In the genomic region with DNA sequence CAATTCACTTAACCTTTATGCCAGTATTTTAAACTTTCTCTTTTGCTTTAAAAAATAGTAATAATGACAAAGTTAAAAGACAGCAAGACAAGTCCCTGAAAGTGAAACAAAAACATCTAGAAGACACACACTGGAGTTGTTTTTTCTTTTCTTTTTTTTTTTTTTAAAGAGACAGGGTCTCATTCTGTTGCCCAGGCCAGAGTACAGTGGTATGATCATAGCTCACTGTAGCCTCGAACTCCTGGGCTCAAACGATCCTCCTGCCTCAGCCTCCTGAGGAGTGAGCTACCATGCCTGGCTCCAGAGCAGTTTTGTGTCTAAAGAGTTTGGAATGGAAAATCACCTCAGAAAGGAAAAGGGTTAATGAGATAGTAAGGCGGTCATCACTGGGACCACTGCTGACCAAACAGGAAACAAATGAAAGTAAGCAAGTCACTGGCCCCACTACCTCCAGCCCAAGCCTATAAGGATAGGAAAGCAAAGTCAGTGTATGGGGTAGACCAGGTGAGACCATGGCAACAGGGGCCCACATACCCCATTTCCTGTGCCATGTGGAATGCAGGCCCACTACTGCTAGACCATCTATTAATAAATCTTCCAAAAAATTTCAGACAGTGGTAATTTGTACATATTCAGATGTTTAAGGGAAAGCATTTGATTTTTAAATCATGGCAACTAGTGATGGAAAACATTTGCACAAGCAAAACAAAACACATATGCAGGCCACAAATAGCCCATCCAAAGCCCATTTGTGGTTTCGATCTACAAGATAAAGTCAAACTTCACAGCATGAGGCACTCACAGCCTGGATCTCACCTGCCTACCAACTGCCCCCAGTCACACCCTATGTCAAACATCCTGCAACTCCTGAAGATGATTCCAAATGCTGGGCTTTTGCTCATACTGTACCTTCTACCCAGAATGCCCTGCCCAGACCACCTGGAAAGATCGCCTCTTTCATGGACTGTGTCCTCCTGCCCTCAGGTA, we compare ENCODE assay signal across 8 cellular contexts.
DNase-seq lines count a peak whose midpoint lies in the region; ATAC-seq lines count a peak whose summit lies in the region.

No MANE protein-coding gene starts in this region.

- no peak overlapping the region for H3K9ac ChIP-seq in HUES64 (ENCODE audit: low read depth, low read length)

- no peaks in the 10 kb centered on the region for H3K27me3 ChIP-seq in HUES64 (ENCODE audit: insufficient read depth, low read length)

- DNase-seq in ELR (ENCODE audit: low read depth) (peak; percentile 13), germinal center (ENCODE audit: low spot score) (peak; percentile 60), amniotic stem cell (lab: John Stamatoyannopoulos, UW) (no peak), NCI-H82 (lab: John Stamatoyannopoulos, UW) (no peak), NCI-H1436 treated with DMSO at 0.1 percent for 48 hours (lab: John Stamatoyannopoulos, UW) (no peak), C1 segment of cervical spinal cord (lab: John Stamatoyannopoulos, UW) (no peak)

- H3K4me1 ChIP-seq in HUES64 (ENCODE audit: insufficient read depth, low read length) = peaks cover 45% of the 10 kb centered on the region

- peaks cover 8% of the 10 kb centered on the region; the same call in 1 of the 2 replicates for H3K36me3 ChIP-seq in HUES64 (ENCODE audit: insufficient read depth, low read length)

- 95% methylated on average over 5 of the region's 5 CpGs for WGBS in HUES64

- H3K4me3 ChIP-seq in HUES64 (ENCODE audit: low read length) = no peak overlapping the region

- peaks cover 8% of the 10 kb centered on the region for H3K9me3 ChIP-seq in HUES64 (ENCODE audit: insufficient read depth, low read depth, low read length)

- ATAC-seq in GM21515 (IDR thresholded peaks at IDR 0.05; ENCODE audit: unreplicated experiment) = peak; percentile 55

- H3K27ac ChIP-seq in HUES64 (ENCODE audit: low read depth, low read length) = peak overlapping the region; percentile 19; the same call in 1 of the 2 replicates

Comparison
In these comparisons a context has a peak if more than half of its experiments do, and no peak if none do; other contexts are left out.
1. DNase-seq: peak in ELR (single experiment) and germinal center (single experiment); none in amniotic stem cell (single experiment), NCI-H82 (single experiment), NCI-H1436 treated with DMSO at 0.1 percent for 48 hours (single experiment) and C1 segment of cervical spinal cord (0 of 14).